In genomic region chr2:102080451-102081054, GRCh38 we compare ENCODE assay signal across 12 cellular contexts.
DNase-seq lines count a peak whose midpoint lies in the region; ATAC-seq and TF ChIP-seq lines count a peak whose summit lies in the region.
"Had no signal": no experiment of that assay in that cellular context is flagged by ENCODE, and none has a peak within 500 bp of the region (broad histone marks: within the 10 kb centered on the region; RNA-seq: fewer than 3 reads in every experiment).

No MANE protein-coding gene starts in this region.

- TF ChIP-seq CTCF in GM12864 (IDR thresholded peaks at IDR 0.05; ENCODE audit: low read depth, low read length, missing control alignments): no peak
- no peak for TF ChIP-seq CTCF in choroid plexus epithelial cell (conservative IDR thresholded peaks at IDR 0.05; ENCODE audit: low read depth, low read length)

- H3K4me3 ChIP-seq in GM12864 (ENCODE audit: low read depth, low read length) (no peak overlapping the region), choroid plexus epithelial cell (ENCODE audit: low read depth, low read length) (no peak overlapping the region)

- ATAC-seq in GM19452 (IDR thresholded peaks at IDR 0.05; ENCODE audit: unreplicated experiment) (peak; percentile 35), HG03520 (IDR thresholded peaks at IDR 0.05; ENCODE audit: unreplicated experiment) (peak; percentile 49)

- peak; percentile 25 for DNase-seq in GM12864 (ENCODE audit: low read depth)
- DNase-seq in choroid plexus epithelial cell (ENCODE audit: low read depth): peak; percentile 69
- no peak for DNase-seq in activated effector memory CD4-positive, alpha-beta T cell treated with Interleukin-2 at 50 U/mL for 16 hours
- DNase-seq in cerebellar cortex (ENCODE audit: low spot score): no peak
- DNase-seq in SKM-1 treated with dmso at 0.1 percent for 144 hours (lab: John Stamatoyannopoulos, UW; ENCODE audit: unreplicated experiment): no peak
- no peak for DNase-seq in stimulated activated CD4-positive, alpha-beta T cell treated with anti-CD3 and anti-CD28 coated beads, Interleukin-15, amount 100 ng/mL, for 24 hours
- DNase-seq: DMS79; MM.1S; SHP77 treated with DMSO at 0.1 percent for 48 hours; stimulated activated CD4-positive, alpha-beta T cell treated with anti-CD3 and anti-CD28 coated beads, Interleukin-4, amount 100 ng/mL, for 24 hours had no signal

Comparison
In these comparisons a context has a peak if more than half of its experiments do, and no peak if none do; other contexts are left out.
1. DNase-seq: peak in GM12864 (single experiment) and choroid plexus epithelial cell (single experiment); none in activated effector memory CD4-positive, alpha-beta T cell treated with Interleukin-2 at 50 U/mL for 16 hours (single experiment), cerebellar cortex (single experiment), SKM-1 treated with dmso at 0.1 percent for 144 hours (single experiment) and stimulated activated CD4-positive, alpha-beta T cell treated with anti-CD3 and anti-CD28 coated beads, Interleukin-15, amount 100 ng/mL, for 24 hours (single experiment).